ENCODE assay signal across 4 cellular contexts in genomic region chr9:106989904-106990303, GRCh38.
DNase-seq lines count a peak whose midpoint lies in the region; ATAC-seq, FAIRE-seq and TF ChIP-seq lines count a peak whose summit lies in the region.
"Not testable (repeated sequence)": the region's sequence is repeated elsewhere in the genome, so short reads cannot be mapped to it uniquely, and the experiment has no call there.

No MANE protein-coding gene starts in this region.

- peak; percentile 6 for DNase-seq in Karpas-422
- not testable (repeated sequence) for DNase-seq in GM12878 (ENCODE audit: low read depth, low spot score); HepG2 (ENCODE audit: low spot score)

- not testable (repeated sequence) for TF ChIP-seq POLR2A in GM12878 (IDR thresholded peaks at IDR 0.05; ENCODE audit: low read depth, low read length); HepG2 (IDR thresholded peaks at IDR 0.05; ENCODE audit: insufficient read depth in 1 of 2, low read depth in 2 of 2, low read length in 2 of 2)

- intact Hi-C loops in GM12878 (cut with micrococcal nuclease; ENCODE audit: unreplicated experiment); HepG2 (cut with micrococcal nuclease; ENCODE audit: unreplicated experiment): not testable (repeated sequence)

- not testable (repeated sequence) for H3K4me1 ChIP-seq in HEK293 (ENCODE audit: control insufficient read depth, insufficient read depth, low read length); Karpas-422 (ENCODE audit: low read length); GM12878 (ENCODE audit: control insufficient read depth, insufficient read depth, low read length); HepG2 (ENCODE audit: insufficient read depth, low read length)

- SMC1A ChIA-PET in GM12878 (lab: Charles Lee; ENCODE audit: uncharacterized antibody, unreplicated experiment), result interaction anchor here (1.1 kb wide), 1 partner anchor 45 kb away, joined by 3 read pairs; no protein-coding TSS in a partner anchor

- not testable (repeated sequence) for H3K79me2 ChIP-seq in Karpas-422 (ENCODE audit: low read length); GM12878 (ENCODE audit: control insufficient read depth, insufficient read depth, low read length); HepG2 (ENCODE audit: insufficient read depth, low read length)

- not testable (repeated sequence) for TF ChIP-seq CTCF in HEK293 (tag by site-specific recombination; IDR thresholded peaks at IDR 0.05); GM12878 (IDR thresholded peaks at IDR 0.05 in 2 of 3, conservative IDR thresholded peaks at IDR 0.05 in 1 of 3; ENCODE audit: control insufficient read depth in 2 of 3, extremely low read depth in 1 of 3, insufficient read depth in 1 of 3, low read depth in 3 of 3, low read length in 3 of 3); HepG2 (CRISPR knock-in tag; IDR thresholded peaks at IDR 0.05)

- not testable (repeated sequence) for H3K27me3 ChIP-seq in Karpas-422 (ENCODE audit: low read length); GM12878 (replicated peaks in 1 of 2; ENCODE audit: control insufficient read depth in 2 of 2, insufficient read depth in 2 of 2, low read length in 1 of 2); HepG2 (ENCODE audit: control insufficient read depth in 1 of 2, insufficient read depth in 2 of 2, low read length in 2 of 2)

- peaks cover 0 to 12% of the 10 kb centered on the region in 2 experiments; a peak in 1 of 3 replicates for H3K36me3 ChIP-seq in HEK293 (ENCODE audit: control insufficient read depth in 2 of 2, insufficient read depth in 1 of 2, low read length in 2 of 2)
- H3K36me3 ChIP-seq in Karpas-422 (ENCODE audit: insufficient read depth, low read length); GM12878 (ENCODE audit: control insufficient read depth in 2 of 2, insufficient read depth in 2 of 2, low read length in 1 of 2); HepG2 (replicated peaks in 1 of 2; ENCODE audit: control insufficient read depth in 1 of 2, insufficient read depth in 2 of 2, low read length in 2 of 2): not testable (repeated sequence)

- not testable (repeated sequence) for H3K9me2 ChIP-seq in Karpas-422 (replicated peaks; ENCODE audit: insufficient read depth, low read length)

- TF ChIP-seq RAD21 in GM12878 (IDR thresholded peaks at IDR 0.05; ENCODE audit: insufficient read depth, low read depth, low read length); HepG2 (CRISPR knock-in tag; IDR thresholded peaks at IDR 0.05): not testable (repeated sequence)

- not testable (repeated sequence) for FAIRE-seq in GM12878 (lab: Jason Lieb, UNC); HepG2 (lab: Jason Lieb, UNC)

- not testable (repeated sequence) for H3K4me3 ChIP-seq in HEK293 (ENCODE audit: low read depth, low read length); Karpas-422 (ENCODE audit: low read length); GM12878; HepG2 (replicated peaks in 1 of 3; ENCODE audit: insufficient read depth in 1 of 3, low read depth in 2 of 3, low read length in 3 of 3)

- CTCF ChIA-PET in HEK293 (lab: Yijun Ruan, JAX); GM12878 (lab: Yijun Ruan, JAX); HepG2 (lab: Yijun Ruan, JAX; ENCODE audit: low intra/inter-chr PET ratio, low total read pairs): not testable (repeated sequence)

- ATAC-seq in GM12878, HepG2: not testable (repeated sequence)

- not testable (repeated sequence) for H3K4me2 ChIP-seq in Karpas-422 (ENCODE audit: low read depth, low read length, poor library complexity, severe bottlenecking); GM12878 (ENCODE audit: control insufficient read depth, insufficient read depth); HepG2 (ENCODE audit: low read depth, low read length)

- H2AFZ ChIP-seq in Karpas-422 (ENCODE audit: low read length); GM12878 (ENCODE audit: control insufficient read depth, low read depth, low read length); HepG2 (ENCODE audit: low read length): not testable (repeated sequence)

- H3K9ac ChIP-seq in Karpas-422 (ENCODE audit: low read length); GM12878 (ENCODE audit: control insufficient read depth, insufficient read depth, low read length); HepG2 (ENCODE audit: insufficient read depth, low read depth, low read length): not testable (repeated sequence)

- H3K27ac ChIP-seq in HEK293 (ENCODE audit: extremely low read depth, low read depth, low read length); Karpas-422 (ENCODE audit: low read length); GM12878 (ENCODE audit: control insufficient read depth, insufficient read depth); HepG2 (ENCODE audit: extremely low read length, insufficient read depth, low read length): not testable (repeated sequence)

- not testable (repeated sequence) for H4K20me1 ChIP-seq in Karpas-422 (ENCODE audit: insufficient read depth, low read depth, low read length); GM12878 (ENCODE audit: control insufficient read depth, insufficient read depth); HepG2 (ENCODE audit: insufficient read depth, low read length)

- WGBS in GM12878 (ENCODE audit: insufficient coverage, insufficient replicate concordance, low lambda C conversion rate, missing lambda C conversion rate), result 3% methylated on average over 2 of the region's 2 CpGs
- 3% methylated on average over 2 of the region's 2 CpGs for WGBS in HepG2 (ENCODE audit: low lambda C conversion rate)

- BruUV-seq in GM12878 (replicated peaks; lab: Mats Ljungman, UMichigan); HepG2 (replicated peaks; lab: Mats Ljungman, UMichigan): not testable (repeated sequence)

- RAD21 ChIA-PET in GM12878 (lab: Charles Lee; ENCODE audit: unreplicated experiment), result not testable (repeated sequence)

- in situ Hi-C loops in GM12878 (cut with MboI); HepG2 (cut with HindIII; ENCODE audit: extremely low pct_ligation_motif_present, low pct_unique_long_range_greater_than_20kb): not testable (repeated sequence)

- not testable (repeated sequence) for H3K9me3 ChIP-seq in HEK293 (ENCODE audit: control insufficient read depth, insufficient read depth, low read depth, low read length); Karpas-422 (ENCODE audit: low read length); GM12878 (replicated peaks; ENCODE audit: control insufficient read depth, insufficient read depth, low read length); HepG2 (ENCODE audit: low read length)

- POLR2A ChIA-PET in HEK293 (lab: Yijun Ruan, JAX); GM12878 (lab: Charles Lee); HepG2 (lab: Yijun Ruan, JAX): not testable (repeated sequence)

- not testable (repeated sequence) for TF ChIP-seq EP300 in GM12878 (IDR thresholded peaks at IDR 0.05; ENCODE audit: borderline replicate concordance in 1 of 2, control insufficient read depth in 1 of 2, low read depth in 2 of 2, low read length in 2 of 2); HepG2 (IDR thresholded peaks at IDR 0.05; ENCODE audit: low read depth in 2 of 2, low read length in 2 of 2); HepG2 (CRISPR knock-in tag; IDR thresholded peaks at IDR 0.05; ENCODE audit: borderline replicate concordance)

TF ChIP-seq in GM12878, 131 proteins besides CTCF, POLR2A, EP300 and RAD21:
- TF ChIP-seq ATF7 (IDR thresholded peaks at IDR 0.05; ENCODE audit: low read depth), result peak; percentile 20; the same call in 1 of the 2 replicates

TF ChIP-seq in HepG2, 621 proteins besides CTCF, POLR2A, EP300 and RAD21:
- TF ChIP-seq ATF7 (IDR thresholded peaks at IDR 0.05), result peak; percentile 71
- not testable (repeated sequence) for TF ChIP-seq ATF7 (CRISPR knock-in tag; IDR thresholded peaks at IDR 0.05)
